ENCODE assay signal across 10 cellular contexts in genomic region chr17:77322284-77322533, GRCh38.
DNase-seq lines count a peak whose midpoint lies in the region; ATAC-seq and TF ChIP-seq lines count a peak whose summit lies in the region.
"Had no signal": no experiment of that assay in that cellular context is flagged by ENCODE, and none has a peak within 500 bp of the region (broad histone marks: within the 10 kb centered on the region; RNA-seq: fewer than 3 reads in every experiment).

No MANE protein-coding gene starts in this region.

- H3K9me3 Mint-ChIP-seq in Caco-2 (ENCODE audit: unreplicated experiment), result no peaks in the 10 kb centered on the region

- H3K36me3 Mint-ChIP-seq in Caco-2 (ENCODE audit: insufficient read depth, unreplicated experiment), result peaks cover 73% of the 10 kb centered on the region

- no TSS peak for BruUV-seq in Caco-2 (replicated peaks; lab: Mats Ljungman, UMichigan)
- BruUV-seq in PC-9 (replicated peaks; lab: Mats Ljungman, UMichigan), result no TSS peak

- peak overlapping the region; percentile 99 for H3K4me2 ChIP-seq in PC-9

- H3K4me3 ChIP-seq in Caco-2 (ENCODE audit: low read depth, low read length) (no peak overlapping the region), PC-9 (peak overlapping the region; percentile 82; the same call in 1 of the 2 replicates), fibroblast of mammary gland (ENCODE audit: control insufficient read depth, low read depth, low read length) (peak overlapping the region; percentile 50), gastrocnemius medialis (peak overlapping the region in 3 of 4 donors; percentile 30 to 64 (median 57))

- no peak for ATAC-seq in gastrocnemius medialis
- no peak for ATAC-seq in GM18867 (IDR thresholded peaks at IDR 0.05; ENCODE audit: unreplicated experiment)
- ATAC-seq: activated T-cell treated with anti-CD3 and anti-CD28 coated beads, Interleukin-2, amount 50 U/mL, for 72 hours had no signal

- H3K9me2 ChIP-seq in PC-9 (ENCODE audit: insufficient read depth), result no peaks in the 10 kb centered on the region

- H3K27ac ChIP-seq in PC-9, result peak overlapping the region; percentile 95
- peak overlapping the region; percentile 82 to 91 (median 88) for H3K27ac ChIP-seq in gastrocnemius medialis

- no peak overlapping the region for H2AFZ ChIP-seq in PC-9

- in situ Hi-C loops in gastrocnemius medialis (cut with MboI; ENCODE audit: low sequenced_read_pairs in 4 of 4), result loop anchor here in 1 of 4 donors (10.0 kb wide), 1 partner anchor 103 kb away; no protein-coding TSS in a partner anchor

- peak overlapping the region; percentile 56 for H3K4me3 Mint-ChIP-seq in Caco-2 (ENCODE audit: unreplicated experiment)

- CTCF ChIA-PET in Caco-2 (lab: Charles Lee) (interaction anchor here (1.8 kb wide), 1 partner anchor 9 kb away, joined by 8 read pairs; no protein-coding TSS in a partner anchor), PC-9 (lab: Charles Lee) (no interaction called here)

- TF ChIP-seq CTCF in Caco-2 (IDR thresholded peaks at IDR 0.05; ENCODE audit: insufficient read depth in 1 of 2, low read depth in 1 of 2, low read length in 1 of 2, severe bottlenecking in 1 of 2, unreplicated experiment in 1 of 2) (no peak), PC-9 (conservative IDR thresholded peaks at IDR 0.05) (no peak), fibroblast of mammary gland (conservative IDR thresholded peaks at IDR 0.05; ENCODE audit: control insufficient read depth, insufficient read depth, low read depth, low read length) (no peak), gastrocnemius medialis (IDR thresholded peaks at IDR 0.05 in 4 of 5, conservative IDR thresholded peaks at IDR 0.05 in 1 of 5) (no peak)

- H3K27me3 ChIP-seq in Caco-2 (replicated peaks; ENCODE audit: control insufficient read depth, insufficient read depth, low read length) (no peaks in the 10 kb centered on the region), PC-9 (ENCODE audit: insufficient read depth, low read depth) (no peaks in the 10 kb centered on the region), gastrocnemius medialis (no peaks in the 10 kb centered on the region)
- H3K27me3 ChIP-seq: SJCRH30 had no signal

- H3K27ac Mint-ChIP-seq in Caco-2 (ENCODE audit: unreplicated experiment), result peak overlapping the region; percentile 96
- H3K27ac Mint-ChIP-seq: activated T-cell treated with anti-CD3 and anti-CD28 coated beads, Interleukin-2, amount 50 U/mL, for 72 hours had no signal

- peaks cover 17% of the 10 kb centered on the region for H4K20me1 ChIP-seq in PC-9 (ENCODE audit: insufficient read depth)

- DNase-seq in Caco-2 (no peak), PC-9 (no peak), fibroblast of mammary gland (ENCODE audit: low read depth) (no peak), gastrocnemius medialis (no peak), cerebellum (ENCODE audit: low spot score) (no peak), cortex of kidney (lab: John Stamatoyannopoulos, UW) (no peak)
- no peak for DNase-seq in activated naive CD4-positive, alpha-beta T cell treated with anti-CD3 and anti-CD28 coated beads, Interleukin-2, amount 50 U/mL, for 16 hours
- DNase-seq: activated T-cell treated with anti-CD3 and anti-CD28 coated beads, Interleukin-2, amount 50 U/mL, for 72 hours; SJCRH30 had no signal

- intact Hi-C loops in Caco-2 (cut with micrococcal nuclease; ENCODE audit: unreplicated experiment) (loop anchor here (2.0 kb wide), 1 partner anchor 35 kb away; no protein-coding TSS in a partner anchor), PC-9 (cut with micrococcal nuclease; ENCODE audit: unreplicated experiment) (loop anchor here (5.0 kb wide), 1 partner anchor 235 kb away; no protein-coding TSS in a partner anchor), gastrocnemius medialis (cut with DNase I; ENCODE audit: low total_unique reads) (loop anchor here (5.0 kb wide), 1 partner anchor 565 kb away; no protein-coding TSS in a partner anchor)

- H3K79me2 ChIP-seq in PC-9 (ENCODE audit: low read depth), result peaks cover 73% of the 10 kb centered on the region

- no peak for TF ChIP-seq POLR2A in gastrocnemius medialis (IDR thresholded peaks at IDR 0.05)

- H3F3A ChIP-seq in PC-9 (ENCODE audit: insufficient read depth, low read depth), result peaks cover 54% of the 10 kb centered on the region

- no peaks in the 10 kb centered on the region for H3K9me3 ChIP-seq in Caco-2
- H3K9me3 ChIP-seq in PC-9 (ENCODE audit: insufficient read depth, low read depth), result no peaks in the 10 kb centered on the region
- no peaks in the 10 kb centered on the region for H3K9me3 ChIP-seq in gastrocnemius medialis
- H3K9me3 ChIP-seq: SJCRH30 had no signal

- no peaks in the 10 kb centered on the region for H3K27me3 Mint-ChIP-seq in Caco-2 (ENCODE audit: insufficient read depth, unreplicated experiment)

- H3K4me1 ChIP-seq in Caco-2 (peaks cover 59% of the 10 kb centered on the region), PC-9 (replicated peaks; ENCODE audit: insufficient read depth) (peaks cover 38% of the 10 kb centered on the region), gastrocnemius medialis (peaks cover 59 to 65% of the 10 kb centered on the region in 2 donors)

- H3K4me1 Mint-ChIP-seq in Caco-2 (ENCODE audit: low read depth, unreplicated experiment), result peaks cover 61% of the 10 kb centered on the region

- H3K36me3 ChIP-seq in Caco-2 (ENCODE audit: control insufficient read depth, insufficient read depth, low read length), result no peaks in the 10 kb centered on the region
- H3K36me3 ChIP-seq in PC-9 (ENCODE audit: low read depth), result no peaks in the 10 kb centered on the region
- no peaks in the 10 kb centered on the region for H3K36me3 ChIP-seq in gastrocnemius medialis
- H3K36me3 ChIP-seq: SJCRH30 had no signal

- POLR2A ChIA-PET in Caco-2 (lab: Charles Lee) (no interaction called here), PC-9 (lab: Charles Lee; ENCODE audit: unreplicated experiment) (interaction anchor here (0.8 kb wide), 1 partner anchor 118 kb away, joined by 3 read pairs; no protein-coding TSS in a partner anchor)
